Comparison of ENCODE assay signal across 22 cellular contexts in genomic region chr4:78818530-78818929, GRCh38.
"Had no signal": no experiment of that assay in that cellular context is flagged by ENCODE, and none has a peak within 500 bp of the region (broad histone marks: within the 10 kb centered on the region; RNA-seq: fewer than 3 reads in every experiment).

No MANE protein-coding gene starts in this region.

- H3K27me3 ChIP-seq: brain microvascular endothelial cell, cardiac muscle cell had no signal

- H3K4me3 Mint-ChIP-seq: activated CD8-positive, alpha-beta T cell treated with anti-CD3 and anti-CD28 coated beads, Interleukin-2, amount 10 ng/mL, durations not matched to agents 7 days and 5 days; activated naive CD8-positive, alpha-beta T cell; T-helper 1 cell treated with Interleukin-12 subunit alpha and Interleukin-12 subunit beta and Interleukin-4 antibody, amounts not matched to agents 30 μg/mL and 1 μg/mL, for 36 hours had no signal

- H3K27me3 Mint-ChIP-seq: activated naive CD8-positive, alpha-beta T cell had no signal

- H3K27ac ChIP-seq: brain microvascular endothelial cell, cardiac muscle cell had no signal

- H3K4me3 ChIP-seq: cardiac muscle cell had no signal

- H3K36me3 ChIP-seq: brain microvascular endothelial cell, cardiac muscle cell had no signal

- ATAC-seq: activated CD8-positive, alpha-beta T cell treated with anti-CD3 and anti-CD28 coated beads, Interleukin-2, amount 10 ng/mL, durations not matched to agents 7 days and 5 days; PC-3 had no signal

- H3K27ac Mint-ChIP-seq: activated CD8-positive, alpha-beta T cell treated with anti-CD3 and anti-CD28 coated beads, Interleukin-2, amount 10 ng/mL, durations not matched to agents 7 days and 5 days; activated naive CD8-positive, alpha-beta T cell; T-helper 1 cell treated with Interleukin-12 subunit alpha and Interleukin-12 subunit beta and Interleukin-4 antibody, amounts not matched to agents 30 μg/mL and 1 μg/mL, for 36 hours had no signal

- DNase-seq: activated CD4-positive, alpha-beta T cell treated with anti-CD3 and anti-CD28 coated beads for 48 hours; activated CD4-positive, alpha-beta T cell treated with anti-CD3 and anti-CD28 coated beads, Interleukin-2, amount 50 U/mL, for 4 hours; activated CD4-positive, CD25-positive, alpha-beta regulatory T cell treated with anti-CD3 and anti-CD28 coated beads, Interleukin-2, amount 50 U/mL, for 72 hours; activated CD8-positive, alpha-beta memory T cell treated with anti-CD3 and anti-CD28 coated beads, Interleukin-2, amount 50 U/mL, for 48 hours; activated CD8-positive, alpha-beta T cell treated with anti-CD3 and anti-CD28 coated beads, Interleukin-2, amount 10 ng/mL, durations not matched to agents 7 days and 5 days; activated effector memory CD4-positive, alpha-beta T cell treated with Interleukin-2 at 50 U/mL for 16 hours; activated naive CD4-positive, alpha-beta T cell; activated T-cell treated with anti-CD3 and anti-CD28 coated beads, Interleukin-2, amount 50 U/mL, for 1 hour; amygdala; brain microvascular endothelial cell; Karpas-422; NCI-H1105 treated with DMSO at 0.1 percent for 48 hours; NCI-H1436 treated with DMSO at 0.1 percent for 48 hours; NCI-H187; NCI-H2081 treated with DMSO at 0.1 percent for 48 hours; NCI-H446; NCI-H524; PC-3; SHP77 had no signal
